In the genomic region with DNA sequence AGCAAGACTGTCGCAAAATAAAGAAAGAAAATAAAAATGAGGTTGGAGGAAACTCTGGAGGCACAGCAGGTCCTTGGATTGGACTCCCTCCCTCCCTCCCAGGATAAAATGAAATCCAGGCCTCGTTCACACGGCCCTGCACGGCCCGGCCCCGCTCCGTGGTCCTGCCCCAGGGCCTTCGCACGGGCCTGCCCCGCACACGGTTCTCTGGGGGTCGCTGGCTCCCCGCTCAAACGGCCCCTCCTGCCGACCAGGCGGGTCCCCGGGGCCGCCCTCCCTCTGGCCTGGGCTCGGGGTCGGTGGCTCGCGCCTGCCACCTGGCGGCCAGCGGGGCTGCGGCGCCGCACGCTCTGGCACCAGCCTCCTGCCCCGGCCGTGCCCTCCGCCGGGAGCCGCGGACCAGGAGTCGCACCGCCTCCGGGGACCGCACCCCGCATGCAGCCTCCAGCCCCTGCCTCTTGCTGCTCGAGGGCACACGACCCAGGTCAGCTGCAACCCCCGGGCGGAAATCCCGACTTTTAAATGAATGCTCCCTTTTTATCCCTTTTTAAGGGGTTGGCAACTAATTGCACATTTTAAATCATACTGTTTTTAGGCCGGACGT, we compare ENCODE assay signal across 2 cellular contexts.
TF ChIP-seq lines count a peak whose summit lies in the region.

No MANE protein-coding gene starts in this region.

TF ChIP-seq in GM23338, 12 proteins besides CTCF, POLR2A, EP300 and RAD21:
- TF ChIP-seq CREB1 (CRISPR knock-in tag; IDR thresholded peaks at IDR 0.05; ENCODE audit: low read depth) = 0 out of 2 replicates have a peak, but pooled peaks have one; percentile 4
- no peak for TF ChIP-seq JUNB (IDR thresholded peaks at IDR 0.05; ENCODE audit: unreplicated experiment)

TF ChIP-seq in HepG2, 621 proteins besides CTCF, POLR2A, EP300 and RAD21 (continues in another document):
- TF ChIP-seq ZNF326 (CRISPR knock-in tag; IDR thresholded peaks at IDR 0.05; ENCODE audit: borderline replicate concordance) (no peak), ZNF788 (CRISPR knock-in tag; IDR thresholded peaks at IDR 0.05; ENCODE audit: borderline replicate concordance) (no peak; the same call in 1 of the 2 replicates), NR2F2 (IDR thresholded peaks at IDR 0.05; ENCODE audit: borderline replicate concordance, low read depth) (0 out of 2 replicates have a peak, but pooled peaks have one; percentile 27), HNRNPLL (IDR thresholded peaks at IDR 0.05; ENCODE audit: low read depth, low read length, poor library complexity, severe bottlenecking) (no peak), HOXA3 (CRISPR knock-in tag; IDR thresholded peaks at IDR 0.05) (peak; percentile 74; the same call in 1 of the 2 replicates), FOXO1 (CRISPR knock-in tag; IDR thresholded peaks at IDR 0.05) (peak; percentile 38; the same call in 1 of the 2 replicates), HOXA5 (CRISPR knock-in tag; IDR thresholded peaks at IDR 0.05) (no peak), ZNF570 (CRISPR knock-in tag; IDR thresholded peaks at IDR 0.05; ENCODE audit: borderline replicate concordance) (no peak), ZNF207 (IDR thresholded peaks at IDR 0.05; ENCODE audit: borderline replicate concordance) (no peak), KDM2A (CRISPR knock-in tag; IDR thresholded peaks at IDR 0.05; ENCODE audit: borderline replicate concordance, low read depth) (peak; percentile 15; the same call in 1 of the 2 replicates), LCORL (IDR thresholded peaks at IDR 0.05) (no peak), LCORL (CRISPR knock-in tag; IDR thresholded peaks at IDR 0.05) (no peak), STAT5B (CRISPR knock-in tag; IDR thresholded peaks at IDR 0.05) (no peak), SP140L (CRISPR knock-in tag; IDR thresholded peaks at IDR 0.05; ENCODE audit: borderline replicate concordance) (no peak), MXI1 (IDR thresholded peaks at IDR 0.05; ENCODE audit: borderline replicate concordance, low read depth, low read length) (peak; percentile 61; the same call in 1 of the 3 replicates), HNF4G (IDR thresholded peaks at IDR 0.05; ENCODE audit: borderline replicate concordance, low read depth, low read length) (no peak), HNF4G (CRISPR knock-in tag; IDR thresholded peaks at IDR 0.05; ENCODE audit: borderline replicate concordance, low read depth) (no peak; the same call in 1 of the 2 replicates), RBFOX2 (IDR thresholded peaks at IDR 0.05; ENCODE audit: low read depth, low read length) (peak; percentile 41; the same call in 1 of the 2 replicates), YEATS2 (CRISPR knock-in tag; IDR thresholded peaks at IDR 0.05; ENCODE audit: borderline replicate concordance) (no peak), SAFB2 (CRISPR knock-in tag; IDR thresholded peaks at IDR 0.05; ENCODE audit: borderline replicate concordance, low read depth) (no peak), CEBPB (IDR thresholded peaks at IDR 0.05; ENCODE audit: borderline replicate concordance, low read depth, low read length) (no peak), ZNF33A (CRISPR knock-in tag; IDR thresholded peaks at IDR 0.05; ENCODE audit: borderline replicate concordance) (no peak), MIXL1 (CRISPR knock-in tag; IDR thresholded peaks at IDR 0.05) (no peak), BHLHE40 (IDR thresholded peaks at IDR 0.05; ENCODE audit: low read length) (0 out of 2 replicates have a peak, but pooled peaks have one; percentile 19), RFXAP (CRISPR knock-in tag; IDR thresholded peaks at IDR 0.05; ENCODE audit: borderline replicate concordance) (no peak), RFXANK (CRISPR knock-in tag; IDR thresholded peaks at IDR 0.05) (no peak), MTA3 (CRISPR knock-in tag; IDR thresholded peaks at IDR 0.05) (no peak)
- TF ChIP-seq, protein P1, sequence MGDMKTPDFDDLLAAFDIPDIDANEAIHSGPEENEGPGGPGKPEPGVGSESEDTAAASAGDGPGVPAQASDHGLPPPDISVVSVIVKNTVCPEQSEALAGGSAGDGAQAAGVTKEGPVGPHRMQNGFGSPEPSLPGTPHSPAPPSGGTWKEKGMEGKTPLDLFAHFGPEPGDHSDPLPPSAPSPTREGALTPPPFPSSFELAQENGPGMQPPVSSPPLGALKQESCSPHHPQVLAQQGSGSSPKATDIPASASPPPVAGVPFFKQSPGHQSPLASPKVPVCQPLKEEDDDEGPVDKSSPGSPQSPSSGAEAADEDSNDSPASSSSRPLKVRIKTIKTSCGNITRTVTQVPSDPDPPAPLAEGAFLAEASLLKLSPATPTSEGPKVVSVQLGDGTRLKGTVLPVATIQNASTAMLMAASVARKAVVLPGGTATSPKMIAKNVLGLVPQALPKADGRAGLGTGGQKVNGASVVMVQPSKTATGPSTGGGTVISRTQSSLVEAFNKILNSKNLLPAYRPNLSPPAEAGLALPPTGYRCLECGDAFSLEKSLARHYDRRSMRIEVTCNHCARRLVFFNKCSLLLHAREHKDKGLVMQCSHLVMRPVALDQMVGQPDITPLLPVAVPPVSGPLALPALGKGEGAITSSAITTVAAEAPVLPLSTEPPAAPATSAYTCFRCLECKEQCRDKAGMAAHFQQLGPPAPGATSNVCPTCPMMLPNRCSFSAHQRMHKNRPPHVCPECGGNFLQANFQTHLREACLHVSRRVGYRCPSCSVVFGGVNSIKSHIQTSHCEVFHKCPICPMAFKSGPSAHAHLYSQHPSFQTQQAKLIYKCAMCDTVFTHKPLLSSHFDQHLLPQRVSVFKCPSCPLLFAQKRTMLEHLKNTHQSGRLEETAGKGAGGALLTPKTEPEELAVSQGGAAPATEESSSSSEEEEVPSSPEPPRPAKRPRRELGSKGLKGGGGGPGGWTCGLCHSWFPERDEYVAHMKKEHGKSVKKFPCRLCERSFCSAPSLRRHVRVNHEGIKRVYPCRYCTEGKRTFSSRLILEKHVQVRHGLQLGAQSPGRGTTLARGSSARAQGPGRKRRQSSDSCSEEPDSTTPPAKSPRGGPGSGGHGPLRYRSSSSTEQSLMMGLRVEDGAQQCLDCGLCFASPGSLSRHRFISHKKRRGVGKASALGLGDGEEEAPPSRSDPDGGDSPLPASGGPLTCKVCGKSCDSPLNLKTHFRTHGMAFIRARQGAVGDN (CRISPR knock-in tag; IDR thresholded peaks at IDR 0.05) = peak; percentile 91
- TF ChIP-seq, protein P2, sequence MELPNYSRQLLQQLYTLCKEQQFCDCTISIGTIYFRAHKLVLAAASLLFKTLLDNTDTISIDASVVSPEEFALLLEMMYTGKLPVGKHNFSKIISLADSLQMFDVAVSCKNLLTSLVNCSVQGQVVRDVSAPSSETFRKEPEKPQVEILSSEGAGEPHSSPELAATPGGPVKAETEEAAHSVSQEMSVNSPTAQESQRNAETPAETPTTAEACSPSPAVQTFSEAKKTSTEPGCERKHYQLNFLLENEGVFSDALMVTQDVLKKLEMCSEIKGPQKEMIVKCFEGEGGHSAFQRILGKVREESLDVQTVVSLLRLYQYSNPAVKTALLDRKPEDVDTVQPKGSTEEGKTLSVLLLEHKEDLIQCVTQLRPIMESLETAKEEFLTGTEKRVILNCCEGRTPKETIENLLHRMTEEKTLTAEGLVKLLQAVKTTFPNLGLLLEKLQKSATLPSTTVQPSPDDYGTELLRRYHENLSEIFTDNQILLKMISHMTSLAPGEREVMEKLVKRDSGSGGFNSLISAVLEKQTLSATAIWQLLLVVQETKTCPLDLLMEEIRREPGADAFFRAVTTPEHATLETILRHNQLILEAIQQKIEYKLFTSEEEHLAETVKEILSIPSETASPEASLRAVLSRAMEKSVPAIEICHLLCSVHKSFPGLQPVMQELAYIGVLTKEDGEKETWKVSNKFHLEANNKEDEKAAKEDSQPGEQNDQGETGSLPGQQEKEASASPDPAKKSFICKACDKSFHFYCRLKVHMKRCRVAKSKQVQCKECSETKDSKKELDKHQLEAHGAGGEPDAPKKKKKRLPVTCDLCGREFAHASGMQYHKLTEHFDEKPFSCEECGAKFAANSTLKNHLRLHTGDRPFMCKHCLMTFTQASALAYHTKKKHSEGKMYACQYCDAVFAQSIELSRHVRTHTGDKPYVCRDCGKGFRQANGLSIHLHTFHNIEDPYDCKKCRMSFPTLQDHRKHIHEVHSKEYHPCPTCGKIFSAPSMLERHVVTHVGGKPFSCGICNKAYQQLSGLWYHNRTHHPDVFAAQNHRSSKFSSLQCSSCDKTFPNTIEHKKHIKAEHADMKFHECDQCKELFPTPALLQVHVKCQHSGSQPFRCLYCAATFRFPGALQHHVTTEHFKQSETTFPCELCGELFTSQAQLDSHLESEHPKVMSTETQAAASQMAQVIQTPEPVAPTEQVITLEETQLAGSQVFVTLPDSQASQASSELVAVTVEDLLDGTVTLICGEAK (IDR thresholded peaks at IDR 0.05) = no peak
- TF ChIP-seq, protein P2 (CRISPR knock-in tag; IDR thresholded peaks at IDR 0.05) = no peak
- TF ChIP-seq, protein P3, sequence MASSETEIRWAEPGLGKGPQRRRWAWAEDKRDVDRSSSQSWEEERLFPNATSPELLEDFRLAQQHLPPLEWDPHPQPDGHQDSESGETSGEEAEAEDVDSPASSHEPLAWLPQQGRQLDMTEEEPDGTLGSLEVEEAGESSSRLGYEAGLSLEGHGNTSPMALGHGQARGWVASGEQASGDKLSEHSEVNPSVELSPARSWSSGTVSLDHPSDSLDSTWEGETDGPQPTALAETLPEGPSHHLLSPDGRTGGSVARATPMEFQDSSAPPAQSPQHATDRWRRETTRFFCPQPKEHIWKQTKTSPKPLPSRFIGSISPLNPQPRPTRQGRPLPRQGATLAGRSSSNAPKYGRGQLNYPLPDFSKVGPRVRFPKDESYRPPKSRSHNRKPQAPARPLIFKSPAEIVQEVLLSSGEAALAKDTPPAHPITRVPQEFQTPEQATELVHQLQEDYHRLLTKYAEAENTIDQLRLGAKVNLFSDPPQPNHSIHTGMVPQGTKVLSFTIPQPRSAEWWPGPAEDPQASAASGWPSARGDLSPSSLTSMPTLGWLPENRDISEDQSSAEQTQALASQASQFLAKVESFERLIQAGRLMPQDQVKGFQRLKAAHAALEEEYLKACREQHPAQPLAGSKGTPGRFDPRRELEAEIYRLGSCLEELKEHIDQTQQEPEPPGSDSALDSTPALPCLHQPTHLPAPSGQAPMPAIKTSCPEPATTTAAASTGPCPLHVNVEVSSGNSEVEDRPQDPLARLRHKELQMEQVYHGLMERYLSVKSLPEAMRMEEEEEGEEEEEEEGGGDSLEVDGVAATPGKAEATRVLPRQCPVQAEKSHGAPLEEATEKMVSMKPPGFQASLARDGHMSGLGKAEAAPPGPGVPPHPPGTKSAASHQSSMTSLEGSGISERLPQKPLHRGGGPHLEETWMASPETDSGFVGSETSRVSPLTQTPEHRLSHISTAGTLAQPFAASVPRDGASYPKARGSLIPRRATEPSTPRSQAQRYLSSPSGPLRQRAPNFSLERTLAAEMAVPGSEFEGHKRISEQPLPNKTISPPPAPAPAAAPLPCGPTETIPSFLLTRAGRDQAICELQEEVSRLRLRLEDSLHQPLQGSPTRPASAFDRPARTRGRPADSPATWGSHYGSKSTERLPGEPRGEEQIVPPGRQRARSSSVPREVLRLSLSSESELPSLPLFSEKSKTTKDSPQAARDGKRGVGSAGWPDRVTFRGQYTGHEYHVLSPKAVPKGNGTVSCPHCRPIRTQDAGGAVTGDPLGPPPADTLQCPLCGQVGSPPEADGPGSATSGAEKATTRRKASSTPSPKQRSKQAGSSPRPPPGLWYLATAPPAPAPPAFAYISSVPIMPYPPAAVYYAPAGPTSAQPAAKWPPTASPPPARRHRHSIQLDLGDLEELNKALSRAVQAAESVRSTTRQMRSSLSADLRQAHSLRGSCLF (CRISPR knock-in tag; IDR thresholded peaks at IDR 0.05; ENCODE audit: borderline replicate concordance) = no peak
- TF ChIP-seq, protein P4, sequence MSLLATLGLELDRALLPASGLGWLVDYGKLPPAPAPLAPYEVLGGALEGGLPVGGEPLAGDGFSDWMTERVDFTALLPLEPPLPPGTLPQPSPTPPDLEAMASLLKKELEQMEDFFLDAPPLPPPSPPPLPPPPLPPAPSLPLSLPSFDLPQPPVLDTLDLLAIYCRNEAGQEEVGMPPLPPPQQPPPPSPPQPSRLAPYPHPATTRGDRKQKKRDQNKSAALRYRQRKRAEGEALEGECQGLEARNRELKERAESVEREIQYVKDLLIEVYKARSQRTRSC (CRISPR knock-in tag; IDR thresholded peaks at IDR 0.05; ENCODE audit: low read depth) = no peak
- TF ChIP-seq, protein P5, sequence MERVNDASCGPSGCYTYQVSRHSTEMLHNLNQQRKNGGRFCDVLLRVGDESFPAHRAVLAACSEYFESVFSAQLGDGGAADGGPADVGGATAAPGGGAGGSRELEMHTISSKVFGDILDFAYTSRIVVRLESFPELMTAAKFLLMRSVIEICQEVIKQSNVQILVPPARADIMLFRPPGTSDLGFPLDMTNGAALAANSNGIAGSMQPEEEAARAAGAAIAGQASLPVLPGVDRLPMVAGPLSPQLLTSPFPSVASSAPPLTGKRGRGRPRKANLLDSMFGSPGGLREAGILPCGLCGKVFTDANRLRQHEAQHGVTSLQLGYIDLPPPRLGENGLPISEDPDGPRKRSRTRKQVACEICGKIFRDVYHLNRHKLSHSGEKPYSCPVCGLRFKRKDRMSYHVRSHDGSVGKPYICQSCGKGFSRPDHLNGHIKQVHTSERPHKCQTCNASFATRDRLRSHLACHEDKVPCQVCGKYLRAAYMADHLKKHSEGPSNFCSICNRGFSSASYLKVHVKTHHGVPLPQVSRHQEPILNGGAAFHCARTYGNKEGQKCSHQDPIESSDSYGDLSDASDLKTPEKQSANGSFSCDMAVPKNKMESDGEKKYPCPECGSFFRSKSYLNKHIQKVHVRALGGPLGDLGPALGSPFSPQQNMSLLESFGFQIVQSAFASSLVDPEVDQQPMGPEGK (CRISPR knock-in tag; IDR thresholded peaks at IDR 0.05) = peak; percentile 84
- TF ChIP-seq, protein P6, sequence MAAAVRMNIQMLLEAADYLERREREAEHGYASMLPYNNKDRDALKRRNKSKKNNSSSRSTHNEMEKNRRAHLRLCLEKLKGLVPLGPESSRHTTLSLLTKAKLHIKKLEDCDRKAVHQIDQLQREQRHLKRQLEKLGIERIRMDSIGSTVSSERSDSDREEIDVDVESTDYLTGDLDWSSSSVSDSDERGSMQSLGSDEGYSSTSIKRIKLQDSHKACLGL (CRISPR knock-in tag; IDR thresholded peaks at IDR 0.05) = peak; percentile 49; the same call in 1 of the 2 replicates
